1 cellular context compared by ENCODE assay signal in the genomic region with DNA sequence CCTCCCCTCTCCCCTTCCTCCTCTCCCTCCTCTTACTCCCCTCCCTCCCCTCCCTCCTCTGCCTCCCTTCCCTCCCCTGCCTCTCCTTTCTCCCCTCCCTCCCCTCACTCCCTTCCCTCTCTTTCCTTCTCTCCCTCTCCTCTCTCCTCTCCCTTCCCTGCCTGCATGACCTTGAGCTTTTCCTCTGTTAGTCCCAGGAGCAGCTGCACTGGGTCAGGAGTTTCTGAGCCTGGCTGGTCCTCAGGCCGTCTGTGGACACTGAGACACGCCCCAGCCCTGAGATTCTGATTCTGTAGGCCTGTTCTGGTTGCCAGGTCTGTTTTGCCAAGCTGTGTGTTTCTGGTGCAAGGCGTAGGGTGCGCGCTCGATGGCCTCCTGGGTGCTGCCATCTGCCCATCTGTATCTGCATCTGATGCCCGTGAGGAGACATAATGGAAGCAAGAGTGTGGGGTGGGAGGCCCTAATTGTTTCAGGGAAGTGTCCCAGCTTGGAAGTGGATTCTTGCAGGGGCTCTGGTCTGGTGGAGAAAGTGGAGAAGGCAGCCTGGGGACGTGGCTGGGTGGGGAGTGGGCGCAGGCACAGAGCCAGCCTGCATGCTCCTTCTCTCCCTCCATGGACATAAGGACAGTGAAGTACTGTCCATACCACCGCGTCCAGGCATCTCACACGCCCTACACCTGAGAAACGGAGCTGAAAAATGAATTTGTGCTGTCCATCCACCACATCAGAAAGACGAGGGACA.
TF ChIP-seq lines count a peak whose summit lies in the region.

No MANE protein-coding gene starts in this region.

TF ChIP-seq in GM23338, 12 proteins besides CTCF, POLR2A, EP300 and RAD21 (continued from another document):
- TF ChIP-seq, protein P1, sequence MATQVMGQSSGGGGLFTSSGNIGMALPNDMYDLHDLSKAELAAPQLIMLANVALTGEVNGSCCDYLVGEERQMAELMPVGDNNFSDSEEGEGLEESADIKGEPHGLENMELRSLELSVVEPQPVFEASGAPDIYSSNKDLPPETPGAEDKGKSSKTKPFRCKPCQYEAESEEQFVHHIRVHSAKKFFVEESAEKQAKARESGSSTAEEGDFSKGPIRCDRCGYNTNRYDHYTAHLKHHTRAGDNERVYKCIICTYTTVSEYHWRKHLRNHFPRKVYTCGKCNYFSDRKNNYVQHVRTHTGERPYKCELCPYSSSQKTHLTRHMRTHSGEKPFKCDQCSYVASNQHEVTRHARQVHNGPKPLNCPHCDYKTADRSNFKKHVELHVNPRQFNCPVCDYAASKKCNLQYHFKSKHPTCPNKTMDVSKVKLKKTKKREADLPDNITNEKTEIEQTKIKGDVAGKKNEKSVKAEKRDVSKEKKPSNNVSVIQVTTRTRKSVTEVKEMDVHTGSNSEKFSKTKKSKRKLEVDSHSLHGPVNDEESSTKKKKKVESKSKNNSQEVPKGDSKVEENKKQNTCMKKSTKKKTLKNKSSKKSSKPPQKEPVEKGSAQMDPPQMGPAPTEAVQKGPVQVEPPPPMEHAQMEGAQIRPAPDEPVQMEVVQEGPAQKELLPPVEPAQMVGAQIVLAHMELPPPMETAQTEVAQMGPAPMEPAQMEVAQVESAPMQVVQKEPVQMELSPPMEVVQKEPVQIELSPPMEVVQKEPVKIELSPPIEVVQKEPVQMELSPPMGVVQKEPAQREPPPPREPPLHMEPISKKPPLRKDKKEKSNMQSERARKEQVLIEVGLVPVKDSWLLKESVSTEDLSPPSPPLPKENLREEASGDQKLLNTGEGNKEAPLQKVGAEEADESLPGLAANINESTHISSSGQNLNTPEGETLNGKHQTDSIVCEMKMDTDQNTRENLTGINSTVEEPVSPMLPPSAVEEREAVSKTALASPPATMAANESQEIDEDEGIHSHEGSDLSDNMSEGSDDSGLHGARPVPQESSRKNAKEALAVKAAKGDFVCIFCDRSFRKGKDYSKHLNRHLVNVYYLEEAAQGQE (IDR thresholded peaks at IDR 0.05; ENCODE audit: unreplicated experiment), result no peak
- TF ChIP-seq ZNF114 (CRISPR knock-in tag; IDR thresholded peaks at IDR 0.05), result no peak
- TF ChIP-seq, protein P2, sequence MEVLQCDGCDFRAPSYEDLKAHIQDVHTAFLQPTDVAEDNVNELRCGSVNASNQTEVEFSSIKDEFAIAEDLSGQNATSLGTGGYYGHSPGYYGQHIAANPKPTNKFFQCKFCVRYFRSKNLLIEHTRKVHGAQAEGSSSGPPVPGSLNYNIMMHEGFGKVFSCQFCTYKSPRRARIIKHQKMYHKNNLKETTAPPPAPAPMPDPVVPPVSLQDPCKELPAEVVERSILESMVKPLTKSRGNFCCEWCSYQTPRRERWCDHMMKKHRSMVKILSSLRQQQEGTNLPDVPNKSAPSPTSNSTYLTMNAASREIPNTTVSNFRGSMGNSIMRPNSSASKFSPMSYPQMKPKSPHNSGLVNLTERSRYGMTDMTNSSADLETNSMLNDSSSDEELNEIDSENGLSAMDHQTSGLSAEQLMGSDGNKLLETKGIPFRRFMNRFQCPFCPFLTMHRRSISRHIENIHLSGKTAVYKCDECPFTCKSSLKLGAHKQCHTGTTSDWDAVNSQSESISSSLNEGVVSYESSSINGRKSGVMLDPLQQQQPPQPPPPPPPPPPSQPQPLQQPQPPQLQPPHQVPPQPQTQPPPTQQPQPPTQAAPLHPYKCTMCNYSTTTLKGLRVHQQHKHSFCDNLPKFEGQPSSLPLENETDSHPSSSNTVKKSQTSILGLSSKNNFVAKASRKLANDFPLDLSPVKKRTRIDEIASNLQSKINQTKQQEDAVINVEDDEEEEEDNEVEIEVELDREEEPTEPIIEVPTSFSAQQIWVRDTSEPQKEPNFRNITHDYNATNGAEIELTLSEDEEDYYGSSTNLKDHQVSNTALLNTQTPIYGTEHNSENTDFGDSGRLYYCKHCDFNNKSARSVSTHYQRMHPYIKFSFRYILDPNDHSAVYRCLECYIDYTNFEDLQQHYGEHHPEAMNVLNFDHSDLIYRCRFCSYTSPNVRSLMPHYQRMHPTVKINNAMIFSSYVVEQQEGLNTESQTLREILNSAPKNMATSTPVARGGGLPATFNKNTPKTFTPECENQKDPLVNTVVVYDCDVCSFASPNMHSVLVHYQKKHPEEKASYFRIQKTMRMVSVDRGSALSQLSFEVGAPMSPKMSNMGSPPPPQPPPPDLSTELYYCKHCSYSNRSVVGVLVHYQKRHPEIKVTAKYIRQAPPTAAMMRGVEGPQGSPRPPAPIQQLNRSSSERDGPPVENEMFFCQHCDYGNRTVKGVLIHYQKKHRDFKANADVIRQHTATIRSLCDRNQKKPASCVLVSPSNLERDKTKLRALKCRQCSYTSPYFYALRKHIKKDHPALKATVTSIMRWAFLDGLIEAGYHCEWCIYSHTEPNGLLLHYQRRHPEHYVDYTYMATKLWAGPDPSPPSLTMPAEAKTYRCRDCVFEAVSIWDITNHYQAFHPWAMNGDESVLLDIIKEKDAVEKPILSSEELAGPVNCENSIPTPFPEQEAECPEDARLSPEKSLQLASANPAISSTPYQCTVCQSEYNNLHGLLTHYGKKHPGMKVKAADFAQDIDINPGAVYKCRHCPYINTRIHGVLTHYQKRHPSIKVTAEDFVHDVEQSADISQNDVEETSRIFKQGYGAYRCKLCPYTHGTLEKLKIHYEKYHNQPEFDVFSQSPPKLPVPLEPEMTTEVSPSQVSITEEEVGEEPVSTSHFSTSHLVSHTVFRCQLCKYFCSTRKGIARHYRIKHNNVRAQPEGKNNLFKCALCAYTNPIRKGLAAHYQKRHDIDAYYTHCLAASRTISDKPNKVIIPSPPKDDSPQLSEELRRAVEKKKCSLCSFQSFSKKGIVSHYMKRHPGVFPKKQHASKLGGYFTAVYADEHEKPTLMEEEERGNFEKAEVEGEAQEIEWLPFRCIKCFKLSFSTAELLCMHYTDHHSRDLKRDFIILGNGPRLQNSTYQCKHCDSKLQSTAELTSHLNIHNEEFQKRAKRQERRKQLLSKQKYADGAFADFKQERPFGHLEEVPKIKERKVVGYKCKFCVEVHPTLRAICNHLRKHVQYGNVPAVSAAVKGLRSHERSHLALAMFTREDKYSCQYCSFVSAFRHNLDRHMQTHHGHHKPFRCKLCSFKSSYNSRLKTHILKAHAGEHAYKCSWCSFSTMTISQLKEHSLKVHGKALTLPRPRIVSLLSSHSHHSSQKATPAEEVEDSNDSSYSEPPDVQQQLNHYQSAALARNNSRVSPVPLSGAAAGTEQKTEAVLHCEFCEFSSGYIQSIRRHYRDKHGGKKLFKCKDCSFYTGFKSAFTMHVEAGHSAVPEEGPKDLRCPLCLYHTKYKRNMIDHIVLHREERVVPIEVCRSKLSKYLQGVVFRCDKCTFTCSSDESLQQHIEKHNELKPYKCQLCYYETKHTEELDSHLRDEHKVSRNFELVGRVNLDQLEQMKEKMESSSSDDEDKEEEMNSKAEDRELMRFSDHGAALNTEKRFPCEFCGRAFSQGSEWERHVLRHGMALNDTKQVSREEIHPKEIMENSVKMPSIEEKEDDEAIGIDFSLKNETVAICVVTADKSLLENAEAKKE (CRISPR knock-in tag; IDR thresholded peaks at IDR 0.05), result no peak
- TF ChIP-seq JUNB (IDR thresholded peaks at IDR 0.05; ENCODE audit: unreplicated experiment), result no peak
- no peak for TF ChIP-seq NANOG (IDR thresholded peaks at IDR 0.05; ENCODE audit: borderline replicate concordance)
- no peak for TF ChIP-seq EZH2 (IDR thresholded peaks at IDR 0.05; ENCODE audit: low read depth, unreplicated experiment)
- no peak for TF ChIP-seq CREB1 (CRISPR knock-in tag; IDR thresholded peaks at IDR 0.05; ENCODE audit: low read depth)
- TF ChIP-seq EZH2phosphoT487 (IDR thresholded peaks at IDR 0.05; ENCODE audit: unreplicated experiment), result no peak
